16 cellular contexts compared by ENCODE assay signal in the genomic region with DNA sequence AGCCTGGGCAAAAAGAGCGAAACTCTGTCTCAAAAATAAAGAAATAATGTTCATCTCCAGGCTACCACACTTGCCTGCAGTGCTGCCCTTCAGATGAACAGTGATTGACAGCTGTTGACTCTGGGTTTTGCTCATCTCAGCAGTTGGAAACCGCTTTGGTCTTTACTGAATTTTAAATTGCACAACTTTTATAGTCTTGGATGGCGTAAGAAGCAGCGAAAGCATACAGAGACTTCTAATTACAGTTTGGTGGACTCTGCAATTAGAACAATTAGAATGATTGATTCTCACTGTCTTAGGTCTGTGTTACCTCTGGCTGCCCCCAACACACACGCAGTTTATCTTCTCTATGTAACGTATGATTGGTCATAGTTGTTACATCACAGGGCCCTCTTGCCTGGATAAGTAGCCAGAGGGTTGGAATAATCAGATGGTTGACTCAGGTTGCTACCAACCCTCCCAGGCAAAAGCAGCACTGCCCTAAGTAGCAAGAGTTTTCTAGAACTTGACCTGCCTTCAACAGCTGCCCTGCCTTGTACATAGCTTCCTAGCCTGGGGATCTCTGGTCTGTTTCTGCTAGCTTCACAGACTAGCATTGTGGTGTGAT. TPM values are rescaled to one million over a fixed set of nuclear protein-coding genes. Genes with fewer than 3 reads are reported as not detected.
DNase-seq lines count a peak whose midpoint lies in the region; ATAC-seq and TF ChIP-seq lines count a peak whose summit lies in the region.
"Had no signal": no experiment of that assay in that cellular context is flagged by ENCODE, and none has a peak within 500 bp of the region (broad histone marks: within the 10 kb centered on the region; RNA-seq: fewer than 3 reads in every experiment).

No MANE protein-coding gene starts in this region.

- H3K9me3 Mint-ChIP-seq in activated CD4-positive, alpha-beta T cell treated with anti-CD3 and anti-CD28 coated beads, Interleukin-2, amount 10 ng/mL, durations not matched to agents 24 days and 14 days = no peaks in the 10 kb centered on the region
- no peaks in the 10 kb centered on the region for H3K9me3 Mint-ChIP-seq in activated naive CD8-positive, alpha-beta T cell treated with anti-CD3 and anti-CD28 coated beads for 36 hours
- H3K9me3 Mint-ChIP-seq in nephron progenitor cell = no peaks in the 10 kb centered on the region

- no peaks in the 10 kb centered on the region for H3K9me3 ChIP-seq in heart right ventricle
- H3K9me3 ChIP-seq: A549, ascending aorta, heart left ventricle, left ventricle myocardium inferior, upper lobe of right lung had no signal

- no peak for DNase-seq in activated CD4-positive, alpha-beta T cell treated with anti-CD3 and anti-CD28 coated beads, Interleukin-2, amount 10 ng/mL, durations not matched to agents 24 days and 14 days
- no peak for DNase-seq in activated CD4-positive, alpha-beta T cell treated with anti-CD3 and anti-CD28 coated beads, Interleukin-2, amount 50 U/mL, for 4 hours
- DNase-seq in NCI-H226 = peak; percentile 60
- DNase-seq in activated naive CD8-positive, alpha-beta T cell treated with anti-CD3 and anti-CD28 coated beads for 36 hours = no peak
- no peak for DNase-seq in nephron progenitor cell
- no peak for DNase-seq in heart right ventricle
- no peak for DNase-seq in central memory CD4-positive, alpha-beta T cell
- DNase-seq: DND-41, heart left ventricle, left ventricle myocardium inferior, NCI-H1694 treated with DMSO at 0.1 percent for 48 hours, upper lobe of right lung had no signal

- ATAC-seq in heart right ventricle = no peak
- ATAC-seq in GM21723 (IDR thresholded peaks at IDR 0.05; ENCODE audit: unreplicated experiment) = no peak
- ATAC-seq: A549, heart left ventricle, upper lobe of right lung had no signal

- H3K27me3 Mint-ChIP-seq in activated CD4-positive, alpha-beta T cell treated with anti-CD3 and anti-CD28 coated beads, Interleukin-2, amount 10 ng/mL, durations not matched to agents 24 days and 14 days = no peaks in the 10 kb centered on the region
- no peaks in the 10 kb centered on the region for H3K27me3 Mint-ChIP-seq in activated naive CD8-positive, alpha-beta T cell treated with anti-CD3 and anti-CD28 coated beads for 36 hours
- no peaks in the 10 kb centered on the region for H3K27me3 Mint-ChIP-seq in nephron progenitor cell (ENCODE audit: low read depth, poor library complexity)

- H3K36me3 Mint-ChIP-seq in activated CD4-positive, alpha-beta T cell treated with anti-CD3 and anti-CD28 coated beads, Interleukin-2, amount 10 ng/mL, durations not matched to agents 24 days and 14 days (ENCODE audit: low read depth) = peaks cover 26% of the 10 kb centered on the region
- H3K36me3 Mint-ChIP-seq in activated naive CD8-positive, alpha-beta T cell treated with anti-CD3 and anti-CD28 coated beads for 36 hours = peaks cover 20% of the 10 kb centered on the region
- peaks cover 8% of the 10 kb centered on the region for H3K36me3 Mint-ChIP-seq in nephron progenitor cell (ENCODE audit: low read depth)

- peak overlapping the region; percentile 98 for H3K27ac Mint-ChIP-seq in activated CD4-positive, alpha-beta T cell treated with anti-CD3 and anti-CD28 coated beads, Interleukin-2, amount 10 ng/mL, durations not matched to agents 24 days and 14 days
- no peak overlapping the region for H3K27ac Mint-ChIP-seq in activated naive CD8-positive, alpha-beta T cell treated with anti-CD3 and anti-CD28 coated beads for 36 hours
- no peak overlapping the region for H3K27ac Mint-ChIP-seq in nephron progenitor cell

- H3K4me1 ChIP-seq in heart right ventricle = peaks cover 4 to 73% (median 25%) of the 10 kb centered on the region in 9 donors

- TF ChIP-seq CTCF in nephron progenitor cell (IDR thresholded peaks at IDR 0.05) (no peak), heart right ventricle (IDR thresholded peaks at IDR 0.05) (no peak)

- 86 to 88% methylated on average over 6 of the region's 6 CpGs for WGBS in heart right ventricle, 2 donors

- peaks cover 51% of the 10 kb centered on the region for H3K4me1 Mint-ChIP-seq in activated CD4-positive, alpha-beta T cell treated with anti-CD3 and anti-CD28 coated beads, Interleukin-2, amount 10 ng/mL, durations not matched to agents 24 days and 14 days
- H3K4me1 Mint-ChIP-seq in activated naive CD8-positive, alpha-beta T cell treated with anti-CD3 and anti-CD28 coated beads for 36 hours = peaks cover 54% of the 10 kb centered on the region
- peaks cover 36% of the 10 kb centered on the region for H3K4me1 Mint-ChIP-seq in nephron progenitor cell

- H3K27me3 ChIP-seq in heart right ventricle = no peaks in the 10 kb centered on the region
- H3K27me3 ChIP-seq: ascending aorta, heart left ventricle, upper lobe of right lung had no signal

- H3K36me3 ChIP-seq in heart right ventricle = peaks cover 0 to 49% (median 5%) of the 10 kb centered on the region in 9 donors

- no peak overlapping the region for H3K4me3 ChIP-seq in heart right ventricle

- H3K4me3 Mint-ChIP-seq in activated CD4-positive, alpha-beta T cell treated with anti-CD3 and anti-CD28 coated beads, Interleukin-2, amount 10 ng/mL, durations not matched to agents 24 days and 14 days = peak overlapping the region; percentile 36
- H3K4me3 Mint-ChIP-seq in activated naive CD8-positive, alpha-beta T cell treated with anti-CD3 and anti-CD28 coated beads for 36 hours = peak overlapping the region; percentile 48
- H3K4me3 Mint-ChIP-seq in nephron progenitor cell = peak overlapping the region; percentile 63

- intact Hi-C loops in activated CD4-positive, alpha-beta T cell treated with anti-CD3 and anti-CD28 coated beads, Interleukin-2, amount 10 ng/mL, durations not matched to agents 24 days and 14 days (cut with micrococcal nuclease) = loop anchor here (5.0 kb wide), 1 partner anchor 94 kb away; the partner anchor contains the start of gene FDXR
- intact Hi-C loops in heart right ventricle (cut with DNase I) = no loop called here

- H3K27ac ChIP-seq in heart right ventricle = no peak overlapping the region
- H3K27ac ChIP-seq: A549, ascending aorta, left ventricle myocardium inferior, SK-N-MC, upper lobe of right lung had no signal

RNA-seq across cellular contexts. Expression of gene NAT9, which starts 1.8 kb away (rescaled TPM):
- total RNA-seq in activated CD4-positive, alpha-beta T cell treated with anti-CD3 and anti-CD28 coated beads, Interleukin-2, amount 10 ng/mL, durations not matched to agents 24 days and 14 days = 62.7 and 67.6 TPM in 2 replicates
- total RNA-seq in activated naive CD8-positive, alpha-beta T cell treated with anti-CD3 and anti-CD28 coated beads for 36 hours = 10 to 100 TPM; 39.9 to 41.6 TPM
- total RNA-seq in heart right ventricle = 10 to 100 TPM; 10.6 to 25.9 (median 17.0) TPM
- polyA plus RNA-seq in heart right ventricle = 10 to 100 TPM; 33.6 to 42.9 TPM

RNA-seq across cellular contexts. Expression of gene NHERF1, which starts 29.6 kb away (rescaled TPM):
- 134 and 138 TPM in 2 replicates for total RNA-seq in activated CD4-positive, alpha-beta T cell treated with anti-CD3 and anti-CD28 coated beads, Interleukin-2, amount 10 ng/mL, durations not matched to agents 24 days and 14 days
- total RNA-seq in activated naive CD8-positive, alpha-beta T cell treated with anti-CD3 and anti-CD28 coated beads for 36 hours = 100 to 1,000 TPM; 124 to 127 TPM
- 10 to 100 TPM in 6 of 10 donors, 1 to 10 TPM in 4; 6.7 to 33.4 (median 12.7) TPM for total RNA-seq in heart right ventricle
- polyA plus RNA-seq in heart right ventricle = 10 to 100 TPM in 1 of 2 donors, 1 to 10 TPM in 1; 6.9 to 24.5 TPM

RNA-seq across cellular contexts. Expression of gene RAB37, which starts 40.9 kb away (rescaled TPM):
- 5.5 and 7.5 TPM in 2 replicates for total RNA-seq in activated CD4-positive, alpha-beta T cell treated with anti-CD3 and anti-CD28 coated beads, Interleukin-2, amount 10 ng/mL, durations not matched to agents 24 days and 14 days
- 1 to 10 TPM; 1.8 TPM for total RNA-seq in activated naive CD8-positive, alpha-beta T cell treated with anti-CD3 and anti-CD28 coated beads for 36 hours
- 1 to 10 TPM in 9 of 10 donors, under 1 TPM in 1; 0.95 to 2.8 (median 1.6) TPM for total RNA-seq in heart right ventricle
- 1 to 10 TPM in 1 of 2 donors, under 1 TPM in 1; 0.93 to 2.7 TPM for polyA plus RNA-seq in heart right ventricle
